ENCODE assay signal across 14 cellular contexts in genomic region chr1:245856944-245857531, GRCh38.
DNase-seq lines count a peak whose midpoint lies in the region; ATAC-seq, FAIRE-seq and TF ChIP-seq lines count a peak whose summit lies in the region.
"Had no signal": no experiment of that assay in that cellular context is flagged by ENCODE, and none has a peak within 500 bp of the region (broad histone marks: within the 10 kb centered on the region; RNA-seq: fewer than 3 reads in every experiment).

No MANE protein-coding gene starts in this region.

- H3K27ac ChIP-seq in SK-N-SH (ENCODE audit: low read depth in 2 of 2, low read length in 1 of 2) (peak overlapping the region; percentile 64 to 98), pancreas (peak overlapping the region in 3 of 4 donors; percentile 10 to 30 (median 20))
- H3K27ac ChIP-seq: right lobe of liver, SJSA1 had no signal

- no peak overlapping the region for H3K4me3 ChIP-seq in SK-N-SH (ENCODE audit: low read depth in 2 of 2, low read length in 1 of 2)
- no peak overlapping the region for H3K4me3 ChIP-seq in fibroblast of mammary gland (ENCODE audit: control insufficient read depth, low read depth, low read length)
- no peak overlapping the region for H3K4me3 ChIP-seq in pancreas
- H3K4me3 ChIP-seq: right lobe of liver, SJSA1 had no signal

- H2AFZ ChIP-seq in SK-N-SH (ENCODE audit: low read depth): no peak overlapping the region

- WGBS in SK-N-SH (ENCODE audit: low lambda C conversion rate): 51% methylated on average over 13 of the region's 13 CpGs
- WGBS in pancreas, 2 donors: 52 to 58% methylated on average over 13 of the region's 13 CpGs

- H3K9me2 ChIP-seq in SK-N-SH: no peaks in the 10 kb centered on the region

- H3K27me3 ChIP-seq in SK-N-SH (ENCODE audit: insufficient read depth): no peaks in the 10 kb centered on the region
- no peaks in the 10 kb centered on the region for H3K27me3 ChIP-seq in pancreas
- H3K27me3 ChIP-seq: right lobe of liver, SJSA1 had no signal

- no peak for TF ChIP-seq CTCF in SK-N-SH (IDR thresholded peaks at IDR 0.05)
- no peak for TF ChIP-seq CTCF in fibroblast of mammary gland (conservative IDR thresholded peaks at IDR 0.05; ENCODE audit: control insufficient read depth, insufficient read depth, low read depth, low read length)
- no peak for TF ChIP-seq CTCF in pancreas (IDR thresholded peaks at IDR 0.05)

- no peak for TF ChIP-seq RAD21 in SK-N-SH (IDR thresholded peaks at IDR 0.05; ENCODE audit: low read length)

- no peaks in the 10 kb centered on the region for H4K20me1 ChIP-seq in SK-N-SH (ENCODE audit: insufficient read depth)

- no peaks in the 10 kb centered on the region for H3K9me3 ChIP-seq in SK-N-SH
- H3K9me3 ChIP-seq in pancreas: no peaks in the 10 kb centered on the region
- H3K9me3 ChIP-seq: right lobe of liver, SJSA1 had no signal

- peak overlapping the region; percentile 54; the same call in 1 of the 2 replicates for H3K4me2 ChIP-seq in SK-N-SH

- H3K9ac ChIP-seq in SK-N-SH: peak overlapping the region; percentile 62

- intact Hi-C loops in pancreas (cut with DNase I): no loop called here

- ATAC-seq in pancreas: peak; percentile 52 to 80 (median 68)
- ATAC-seq in GM21825 (IDR thresholded peaks at IDR 0.05; ENCODE audit: unreplicated experiment): no peak
- no peak for ATAC-seq in HG03378 (IDR thresholded peaks at IDR 0.05; ENCODE audit: unreplicated experiment)
- no peak for ATAC-seq in GM21390 (IDR thresholded peaks at IDR 0.05; ENCODE audit: unreplicated experiment)

- no peak for TF ChIP-seq EP300 in SK-N-SH (IDR thresholded peaks at IDR 0.05; ENCODE audit: borderline replicate concordance in 1 of 2, low read depth in 1 of 2, low read length in 1 of 2)

- peaks cover 21% of the 10 kb centered on the region for H3F3A ChIP-seq in SK-N-SH (replicated peaks; ENCODE audit: insufficient read depth)

- H3K4me1 ChIP-seq in SK-N-SH (ENCODE audit: control insufficient read depth in 1 of 2, insufficient read depth in 2 of 2, low read depth in 1 of 2, low read length in 1 of 2) (peaks cover 34 to 52% of the 10 kb centered on the region in 2 experiments), pancreas (no peaks in the 10 kb centered on the region)
- H3K4me1 ChIP-seq: right lobe of liver had no signal

- CTCF ChIA-PET in SK-N-SH (lab: Yijun Ruan, JAX): interaction anchor here (1.5 to 3.3 kb wide), 4 partner anchors 17 to 704 kb away, joined by 3 to 22 read pairs (median 16); partner anchors contain the start of gene KIF26B

- FAIRE-seq in pancreas (lab: Jason Lieb, UNC): no peak
- FAIRE-seq: H1 had no signal

- peaks cover 0 to 23% of the 10 kb centered on the region in 2 experiments for H3K36me3 ChIP-seq in SK-N-SH (replicated peaks in 1 of 2; ENCODE audit: control insufficient read depth in 1 of 2, insufficient read depth in 2 of 2, low read length in 1 of 2)
- H3K36me3 ChIP-seq in pancreas: no peaks in the 10 kb centered on the region
- H3K36me3 ChIP-seq: right lobe of liver, SJSA1 had no signal

- POLR2A ChIA-PET in SK-N-SH (lab: Yijun Ruan, JAX): no interaction called here

- DNase-seq in EL (peak; percentile 75), SK-N-SH (no peak), fibroblast of mammary gland (ENCODE audit: low read depth) (peak; percentile 84), pancreas (peak in 1 of 6 donors; percentile 21), SIG-M5 (lab: John Stamatoyannopoulos, UW) (no peak)
- DNase-seq: COR-L47, NCI-H1694, NCI-H774, right lobe of liver had no signal

- no peaks in the 10 kb centered on the region for H3K79me2 ChIP-seq in SK-N-SH (ENCODE audit: insufficient read depth)

TF ChIP-seq in SK-N-SH, 30 proteins besides CTCF, POLR2A, EP300 and RAD21:
- 0 out of 2 replicates have a peak, but pooled peaks have one; percentile 11 for TF ChIP-seq NFIC (IDR thresholded peaks at IDR 0.05; ENCODE audit: borderline replicate concordance)
- TF ChIP-seq USF1 (IDR thresholded peaks at IDR 0.05; ENCODE audit: borderline replicate concordance, low read depth): no peak
- TF ChIP-seq FOXJ3 (CRISPR knock-in tag; IDR thresholded peaks at IDR 0.05): no peak
- TF ChIP-seq PBX3 (IDR thresholded peaks at IDR 0.05): 0 out of 2 replicates have a peak, but pooled peaks have one; percentile 18
- TF ChIP-seq GABPA (IDR thresholded peaks at IDR 0.05; ENCODE audit: low read depth): no peak
- peak; percentile 48; the same call in 1 of the 2 replicates for TF ChIP-seq FOSL2 (IDR thresholded peaks at IDR 0.05; ENCODE audit: borderline replicate concordance, low read depth)

Comparison
In these comparisons a context has a peak if more than half of its experiments do, and no peak if none do; other contexts are left out.
1. DNase-seq: peak in EL (single experiment) and fibroblast of mammary gland (single experiment); none in SK-N-SH (single experiment) and SIG-M5 (single experiment).
2. ATAC-seq: peak in pancreas (4 of 4); none in GM21825 (single experiment), HG03378 (single experiment) and GM21390 (single experiment).